In genomic region chr19:10433131-10433536, GRCh38 we compare ENCODE assay signal across 10 cellular contexts. TPM values are rescaled to one million over a fixed set of nuclear protein-coding genes. Genes with fewer than 3 reads are reported as not detected.
DNase-seq lines count a peak whose midpoint lies in the region; ATAC-seq and TF ChIP-seq lines count a peak whose summit lies in the region.
"Had no signal": no experiment of that assay in that cellular context is flagged by ENCODE, and none has a peak within 500 bp of the region (broad histone marks: within the 10 kb centered on the region; RNA-seq: fewer than 3 reads in every experiment).

No MANE protein-coding gene starts in this region.

- intact Hi-C loops in heart right ventricle (cut with DNase I), result no loop called here
- intact Hi-C loops in left cardiac atrium (cut with DNase I), result no loop called here
- intact Hi-C loops in activated T-helper 1 cell treated with anti-CD3 and anti-CD28 coated beads, Interleukin-12 subunit alpha, Interleukin-12 subunit beta, Interleukin-2, Interleukin-4 antibody, amounts not matched to agents 30 ng/mL and 10 ng/mL and 1 ng/mL, durations not matched to agents 14 hours and 24 hours and 36 hours (cut with micrococcal nuclease), result no loop called here

- H3K9me3 ChIP-seq in heart right ventricle, result no peaks in the 10 kb centered on the region
- H3K9me3 ChIP-seq: BE2C had no signal

- H3K9me3 Mint-ChIP-seq in activated T-helper 1 cell treated with anti-CD3 and anti-CD28 coated beads, Interleukin-12 subunit alpha, Interleukin-12 subunit beta, Interleukin-2, Interleukin-4 antibody, amounts not matched to agents 30 ng/mL and 10 ng/mL and 1 ng/mL, durations not matched to agents 14 hours and 24 hours and 36 hours, result no peaks in the 10 kb centered on the region
- peaks cover 0 to 1% (median 0%) of the 10 kb centered on the region in 9 donors for H3K9me3 Mint-ChIP-seq in naive thymus-derived CD8-positive, alpha-beta T cell

- peak overlapping the region; percentile 65 for H3K4me3 Mint-ChIP-seq in activated T-helper 1 cell treated with anti-CD3 and anti-CD28 coated beads, Interleukin-12 subunit alpha, Interleukin-12 subunit beta, Interleukin-2, Interleukin-4 antibody, amounts not matched to agents 30 ng/mL and 10 ng/mL and 1 ng/mL, durations not matched to agents 14 hours and 24 hours and 36 hours
- peak overlapping the region; percentile 7 to 80 (median 62) for H3K4me3 Mint-ChIP-seq in naive thymus-derived CD8-positive, alpha-beta T cell

- peak overlapping the region in 9 of 10 donors; percentile 54 to 89 (median 71) for H3K27ac ChIP-seq in heart right ventricle

- peak overlapping the region; percentile 43 for H3K27ac Mint-ChIP-seq in activated T-helper 1 cell treated with anti-CD3 and anti-CD28 coated beads, Interleukin-12 subunit alpha, Interleukin-12 subunit beta, Interleukin-2, Interleukin-4 antibody, amounts not matched to agents 30 ng/mL and 10 ng/mL and 1 ng/mL, durations not matched to agents 14 hours and 24 hours and 36 hours
- peak overlapping the region in 9 of 10 donors; percentile 23 to 85 (median 59) for H3K27ac Mint-ChIP-seq in naive thymus-derived CD8-positive, alpha-beta T cell

- peaks cover 56% of the 10 kb centered on the region for H3K4me1 Mint-ChIP-seq in activated T-helper 1 cell treated with anti-CD3 and anti-CD28 coated beads, Interleukin-12 subunit alpha, Interleukin-12 subunit beta, Interleukin-2, Interleukin-4 antibody, amounts not matched to agents 30 ng/mL and 10 ng/mL and 1 ng/mL, durations not matched to agents 14 hours and 24 hours and 36 hours (ENCODE audit: low read depth)
- H3K4me1 Mint-ChIP-seq in naive thymus-derived CD8-positive, alpha-beta T cell, result peaks cover 23 to 48% (median 34%) of the 10 kb centered on the region in 4 donors

- DNase-seq in heart right ventricle (no peak), left cardiac atrium (no peak), GM19240 (ENCODE audit: insufficient read length, low spot score) (no peak), NCI-H1105 (lab: John Stamatoyannopoulos, UW) (no peak), NCI-H1694 (lab: John Stamatoyannopoulos, UW) (no peak)
- no peak for DNase-seq in activated T-helper 1 cell treated with anti-CD3 and anti-CD28 coated beads, Interleukin-12 subunit alpha, Interleukin-12 subunit beta, Interleukin-2, Interleukin-4 antibody, amounts not matched to agents 30 ng/mL and 10 ng/mL and 1 ng/mL, durations not matched to agents 14 hours and 24 hours and 36 hours (ENCODE audit: low spot score)
- no peak for DNase-seq in naive thymus-derived CD8-positive, alpha-beta T cell
- DNase-seq: central memory CD4-positive, alpha-beta T cell had no signal

- no peaks in the 10 kb centered on the region for H3K27me3 ChIP-seq in heart right ventricle

- H3K4me1 ChIP-seq in heart right ventricle, result peaks cover 2 to 37% (median 20%) of the 10 kb centered on the region in 9 donors

- H3K36me3 ChIP-seq in heart right ventricle, result peaks cover 0 to 7% (median 0%) of the 10 kb centered on the region in 9 donors
- H3K36me3 ChIP-seq: BE2C had no signal

- TF ChIP-seq CTCF in heart right ventricle (IDR thresholded peaks at IDR 0.05), result no peak

- peaks cover 18% of the 10 kb centered on the region for H3K27me3 Mint-ChIP-seq in activated T-helper 1 cell treated with anti-CD3 and anti-CD28 coated beads, Interleukin-12 subunit alpha, Interleukin-12 subunit beta, Interleukin-2, Interleukin-4 antibody, amounts not matched to agents 30 ng/mL and 10 ng/mL and 1 ng/mL, durations not matched to agents 14 hours and 24 hours and 36 hours (ENCODE audit: insufficient read depth)
- H3K27me3 Mint-ChIP-seq in naive thymus-derived CD8-positive, alpha-beta T cell, result peaks cover 13 to 39% (median 22%) of the 10 kb centered on the region in 5 donors

- peaks cover 24% of the 10 kb centered on the region for H3K36me3 Mint-ChIP-seq in activated T-helper 1 cell treated with anti-CD3 and anti-CD28 coated beads, Interleukin-12 subunit alpha, Interleukin-12 subunit beta, Interleukin-2, Interleukin-4 antibody, amounts not matched to agents 30 ng/mL and 10 ng/mL and 1 ng/mL, durations not matched to agents 14 hours and 24 hours and 36 hours (ENCODE audit: low read depth)
- H3K36me3 Mint-ChIP-seq in naive thymus-derived CD8-positive, alpha-beta T cell, result peaks cover 0 to 2% (median 0%) of the 10 kb centered on the region in 3 donors

- peak overlapping the region in 2 of 10 donors; percentile 3 to 76 for H3K4me3 ChIP-seq in heart right ventricle

- POLR2A ChIA-PET in naive thymus-derived CD8-positive, alpha-beta T cell (lab: Charles Lee), result no interaction called here

- 86 to 90% methylated on average over 10 of the region's 10 CpGs for WGBS in heart right ventricle, 2 donors

- peak in 5 of 8 donors; percentile 4 to 35 (median 14) for ATAC-seq in heart right ventricle
- ATAC-seq in left cardiac atrium, result no peak
- no peak for ATAC-seq in naive thymus-derived CD8-positive, alpha-beta T cell
- no peak for ATAC-seq in HG03342 (IDR thresholded peaks at IDR 0.05; ENCODE audit: unreplicated experiment)

RNA-seq across cellular contexts. Expression of gene PDE4A, which starts 12.8 kb away (rescaled TPM):
- total RNA-seq in heart right ventricle (10 to 100 TPM; 10.4 to 50.7 (median 17.3) TPM), left cardiac atrium (10 to 100 TPM; 13.5 to 13.7 TPM)
- 10 to 100 TPM in 1 of 2 donors, 1 to 10 TPM in 1; 3.5 to 14.3 TPM for polyA plus RNA-seq in heart right ventricle
- 67.7 and 71.1 TPM in 2 replicates for total RNA-seq in activated T-helper 1 cell treated with anti-CD3 and anti-CD28 coated beads, Interleukin-12 subunit alpha, Interleukin-12 subunit beta, Interleukin-2, Interleukin-4 antibody, amounts not matched to agents 30 ng/mL and 10 ng/mL and 1 ng/mL, durations not matched to agents 14 hours and 24 hours and 36 hours
- total RNA-seq in naive thymus-derived CD8-positive, alpha-beta T cell, result under 1 TPM; 0.88 to 0.99 TPM
- polyA plus RNA-seq in naive thymus-derived CD8-positive, alpha-beta T cell, result 1 to 10 TPM in 2 of 3 donors, under 1 TPM in 1; 0.33 to 2.5 (median 1.9) TPM

RNA-seq across cellular contexts. Expression of gene CDC37, which starts 29.8 kb away (rescaled TPM):
- 100 to 1,000 TPM; 106 to 179 (median 121) TPM for total RNA-seq in heart right ventricle
- polyA plus RNA-seq in heart right ventricle, result 100 to 1,000 TPM; 217 to 422 TPM
- 100 to 1,000 TPM; 130 to 156 TPM for total RNA-seq in left cardiac atrium
- 320 and 326 TPM in 2 replicates for total RNA-seq in activated T-helper 1 cell treated with anti-CD3 and anti-CD28 coated beads, Interleukin-12 subunit alpha, Interleukin-12 subunit beta, Interleukin-2, Interleukin-4 antibody, amounts not matched to agents 30 ng/mL and 10 ng/mL and 1 ng/mL, durations not matched to agents 14 hours and 24 hours and 36 hours
- 100 to 1,000 TPM; 155 to 158 TPM for total RNA-seq in naive thymus-derived CD8-positive, alpha-beta T cell
- polyA plus RNA-seq in naive thymus-derived CD8-positive, alpha-beta T cell, result 10 to 100 TPM; 63.2 to 81.1 (median 65.6) TPM

RNA-seq across cellular contexts. Expression of gene TYK2, which starts 52.8 kb away (rescaled TPM):
- total RNA-seq in heart right ventricle (10 to 100 TPM; 37.0 to 80.2 (median 55.8) TPM), left cardiac atrium (10 to 100 TPM; 57.3 to 59.3 TPM)
- polyA plus RNA-seq in heart right ventricle, result 100 to 1,000 TPM in 1 of 2 donors, 10 to 100 TPM in 1; 76.3 to 182 TPM
- 268 and 271 TPM in 2 replicates for total RNA-seq in activated T-helper 1 cell treated with anti-CD3 and anti-CD28 coated beads, Interleukin-12 subunit alpha, Interleukin-12 subunit beta, Interleukin-2, Interleukin-4 antibody, amounts not matched to agents 30 ng/mL and 10 ng/mL and 1 ng/mL, durations not matched to agents 14 hours and 24 hours and 36 hours
- 100 to 1,000 TPM; 313 to 319 TPM for total RNA-seq in naive thymus-derived CD8-positive, alpha-beta T cell
- 10 to 100 TPM; 33.4 to 50.3 (median 43.9) TPM for polyA plus RNA-seq in naive thymus-derived CD8-positive, alpha-beta T cell

Comparison
In these comparisons a context has a peak if more than half of its experiments do, and no peak if none do; other contexts are left out.
1. ATAC-seq: peak in heart right ventricle (5 of 8); none in left cardiac atrium (0 of 2), naive thymus-derived CD8-positive, alpha-beta T cell (0 of 2) and HG03342 (single experiment).
2. RNA of gene PDE4A, which starts 12.8 kb away (total RNA-seq): 67.7 to 71.1 TPM in activated T-helper 1 cell treated with anti-CD3 and anti-CD28 coated beads, Interleukin-12 subunit alpha, Interleukin-12 subunit beta, Interleukin-2, Interleukin-4 antibody, amounts not matched to agents 30 ng/mL and 10 ng/mL and 1 ng/mL, durations not matched to agents 14 hours and 24 hours and 36 hours, 10.4 to 50.7 TPM in heart right ventricle and 13.5 to 13.7 TPM in left cardiac atrium; 0.88 to 0.99 TPM in naive thymus-derived CD8-positive, alpha-beta T cell; every median in the first group is over 4 times any median in the second.